In the genomic region with DNA sequence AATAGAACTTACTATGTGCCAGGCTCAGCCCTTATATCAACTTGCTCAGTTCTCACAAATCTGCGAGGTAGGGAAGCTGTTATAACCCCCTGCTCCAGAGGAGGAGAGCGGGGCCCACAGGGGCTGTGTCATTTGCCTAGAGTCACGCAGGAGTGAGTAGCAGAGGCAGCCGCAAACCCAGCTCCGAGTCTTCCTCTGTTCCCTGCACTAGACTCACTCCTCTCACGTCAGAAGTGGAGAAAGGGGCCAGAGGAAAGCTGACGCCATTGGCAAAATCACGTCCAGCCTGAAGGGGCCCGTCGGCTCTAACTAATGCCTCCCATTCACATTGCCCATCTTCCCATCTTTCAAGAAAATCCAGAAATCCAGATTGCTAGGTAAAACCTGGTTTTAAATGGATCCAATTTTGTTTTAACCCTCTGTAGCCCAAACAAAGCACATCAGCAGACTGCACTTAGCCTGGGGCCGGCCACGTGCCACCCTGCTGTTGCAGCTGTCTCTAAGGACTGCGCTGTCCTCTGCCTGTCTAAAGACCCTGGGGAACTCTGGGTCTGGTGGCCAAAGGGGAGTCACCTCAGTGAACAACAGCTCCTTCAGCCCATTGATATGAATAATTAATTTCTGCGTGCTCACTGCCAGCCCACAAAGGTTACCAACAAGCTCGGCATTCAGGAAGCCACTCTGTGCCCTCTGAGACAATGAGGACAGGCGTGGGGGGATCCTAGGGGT, we compare ENCODE assay signal across 15 cellular contexts. TPM values are rescaled to one million over a fixed set of nuclear protein-coding genes. Genes with fewer than 3 reads are reported as not detected.
DNase-seq lines count a peak whose midpoint lies in the region; ATAC-seq and TF ChIP-seq lines count a peak whose summit lies in the region.
"Had no signal": no experiment of that assay in that cellular context is flagged by ENCODE, and none has a peak within 500 bp of the region (broad histone marks: within the 10 kb centered on the region; RNA-seq: fewer than 3 reads in every experiment).

No MANE protein-coding gene starts in this region.

- peak overlapping the region; percentile 0; the same call in 1 of the 2 replicates for H3K4me3 ChIP-seq in GM08714 (ENCODE audit: low read length)
- H3K4me3 ChIP-seq in hepatocyte: no peak overlapping the region
- H3K4me3 ChIP-seq in stomach: no peak overlapping the region
- H3K4me3 ChIP-seq: K562, left lung, vagina had no signal

- no peaks in the 10 kb centered on the region for H3K9me2 ChIP-seq in hepatocyte (replicated peaks; ENCODE audit: insufficient read depth)

- peak overlapping the region; percentile 29 for H3K27ac ChIP-seq in hepatocyte
- no peak overlapping the region for H3K27ac ChIP-seq in stomach
- H3K27ac ChIP-seq: left lung, vagina had no signal

- H2AFZ ChIP-seq in hepatocyte: no peak overlapping the region

- H3K4me1 ChIP-seq in hepatocyte (ENCODE audit: insufficient read depth) (no peaks in the 10 kb centered on the region), stomach (peaks cover 0 to 27% (median 7%) of the 10 kb centered on the region in 4 donors)
- H3K4me1 ChIP-seq: vagina had no signal

- H3K79me2 ChIP-seq in hepatocyte: no peaks in the 10 kb centered on the region

- TF ChIP-seq POLR2A in stomach (IDR thresholded peaks at IDR 0.05): no peak

- H3K27me3 ChIP-seq in hepatocyte (peaks cover 3% of the 10 kb centered on the region), stomach (peaks cover 0 to 31% (median 0%) of the 10 kb centered on the region in 3 donors)
- H3K27me3 ChIP-seq: left lung, vagina had no signal

- DNase-seq in NCI-H526 (lab: John Stamatoyannopoulos, UW): peak; percentile 81 to 90
- no peak for DNase-seq in hepatocyte (ENCODE audit: low spot score)
- DNase-seq in NCI-H2196 (lab: John Stamatoyannopoulos, UW; ENCODE audit: unreplicated experiment): no peak
- no peak for DNase-seq in stomach
- DNase-seq in NCI-H2227 treated with DMSO at 0.1 percent for 48 hours (lab: John Stamatoyannopoulos, UW): no peak
- DNase-seq: CD4-positive, alpha-beta T cell; H7; left lung; NCI-H1092; NCI-H226 had no signal

- no peaks in the 10 kb centered on the region for H4K20me1 ChIP-seq in hepatocyte (ENCODE audit: insufficient read depth, poor library complexity, severe bottlenecking)

- intact Hi-C loops in stomach (cut with DNase I; ENCODE audit: low total_unique reads): no loop called here

- H3K9me3 ChIP-seq in hepatocyte (ENCODE audit: low read depth) (no peaks in the 10 kb centered on the region), stomach (no peaks in the 10 kb centered on the region)
- H3K9me3 ChIP-seq: left lung, vagina had no signal

- TF ChIP-seq CTCF in hepatocyte (IDR thresholded peaks at IDR 0.05; ENCODE audit: poor library complexity): no peak
- TF ChIP-seq CTCF in stomach (IDR thresholded peaks at IDR 0.05): no peak

- no peaks in the 10 kb centered on the region for H3K36me3 ChIP-seq in hepatocyte (replicated peaks; ENCODE audit: insufficient read depth, low read depth)
- H3K36me3 ChIP-seq in stomach: no peaks in the 10 kb centered on the region
- H3K36me3 ChIP-seq: left lung, vagina had no signal

- no peak for TF ChIP-seq EP300 in stomach (IDR thresholded peaks at IDR 0.05)

- 67% methylated on average over 16 of the region's 16 CpGs for WGBS in hepatocyte (ENCODE audit: low lambda C conversion rate, missing lambda C conversion rate)
- 56 to 79% (median 61%) methylated on average over 16 of the region's 16 CpGs for WGBS in stomach, 5 donors

- ATAC-seq in GM21360 (IDR thresholded peaks at IDR 0.05; ENCODE audit: unreplicated experiment) (peak; percentile 70), GM21526 (IDR thresholded peaks at IDR 0.05; ENCODE audit: low FRiP score, unreplicated experiment) (no peak)
- ATAC-seq: K562, left lung had no signal

- no peak overlapping the region for H3K4me2 ChIP-seq in hepatocyte

RNA-seq across cellular contexts. Expression of a gene that starts 36.6 kb away (rescaled TPM):
- 51.5 and 130 TPM in 2 replicates for total RNA-seq in hepatocyte
- 26.8 and 29.5 TPM in 2 replicates for polyA plus RNA-seq in hepatocyte
- 1,000 to 10,000 TPM in 1 of 5 donors, 100 to 1,000 TPM in 2, 10 to 100 TPM in 2; 65.5 to 1,523 (median 142) TPM for total RNA-seq in stomach
- polyA plus RNA-seq in stomach: 10 to 100 TPM; 28.3 to 41.2 (median 40.0) TPM

RNA-seq across cellular contexts. Expression of a gene that starts 53.9 kb away (rescaled TPM):
- total RNA-seq in hepatocyte (not detected in 2 replicates), stomach (not detected)
- polyA plus RNA-seq in hepatocyte (not detected in 2 replicates), stomach (not detected)
- total RNA-seq: CD4-positive, alpha-beta T cell; H7; K562; left lung; vagina had no signal
- polyA plus RNA-seq: K562 had no signal

Comparison
In these comparisons a context has a peak if more than half of its experiments do, and no peak if none do; other contexts are left out.
1. DNase-seq: peak in NCI-H526 (2 of 2); none in hepatocyte (single experiment), NCI-H2196 (single experiment), stomach (single experiment) and NCI-H2227 treated with DMSO at 0.1 percent for 48 hours (single experiment).